11 cellular contexts compared by ENCODE assay signal in genomic region chr7:16484453-16485158, GRCh38. TPM values are rescaled to one million over a fixed set of nuclear protein-coding genes. Genes with fewer than 3 reads are reported as not detected.
DNase-seq lines count a peak whose midpoint lies in the region; ATAC-seq and TF ChIP-seq lines count a peak whose summit lies in the region.
"Had no signal": no experiment of that assay in that cellular context is flagged by ENCODE, and none has a peak within 500 bp of the region (broad histone marks: within the 10 kb centered on the region; RNA-seq: fewer than 3 reads in every experiment).

No MANE protein-coding gene starts in this region.

- CTCF ChIA-PET in mammary epithelial cell (lab: Charles Lee; ENCODE audit: low non-redundant PET) = no interaction called here

- in situ Hi-C loops in mammary epithelial cell (cut with MboI; ENCODE audit: low sequenced_read_pairs in 2 of 2) = no loop called here

- H3K4me1 ChIP-seq in mammary epithelial cell (ENCODE audit: insufficient read depth, low read length) (peaks cover 19% of the 10 kb centered on the region), mesenchymal stem cell (ENCODE audit: control insufficient read depth, insufficient read depth, low read depth, low read length) (peaks cover 2% of the 10 kb centered on the region), heart right ventricle (no peaks in the 10 kb centered on the region)
- H3K4me1 ChIP-seq: ascending aorta had no signal

- H3K79me1 ChIP-seq in mesenchymal stem cell (replicated peaks; ENCODE audit: low read length, poor library complexity, severe bottlenecking) = no peaks in the 10 kb centered on the region

- TF ChIP-seq CTCF in mammary epithelial cell (conservative IDR thresholded peaks at IDR 0.05 in 1 of 2, IDR thresholded peaks at IDR 0.05 in 1 of 2; ENCODE audit: extremely low read depth in 1 of 2, insufficient read depth in 1 of 2, low read depth in 1 of 2, low read length in 2 of 2) (no peak), heart right ventricle (IDR thresholded peaks at IDR 0.05) (no peak), osteocyte (IDR thresholded peaks at IDR 0.05) (no peak)

- no peaks in the 10 kb centered on the region for H3K36me3 Mint-ChIP-seq in natural killer cell treated with Interleukin-12 subunit alpha and Interleukin-12 subunit beta and Interleukin-15 and Interleukin-18, amount 100 ng/mL, for 72 hours
- H3K36me3 Mint-ChIP-seq in osteocyte (ENCODE audit: unreplicated experiment) = no peaks in the 10 kb centered on the region
- H3K36me3 Mint-ChIP-seq: CD4-positive, alpha-beta memory T cell had no signal

- H3K4ac ChIP-seq in mesenchymal stem cell (ENCODE audit: low read depth in 1 of 2, low read length in 2 of 2) = no peak overlapping the region

- no peak overlapping the region for H2BK5ac ChIP-seq in mesenchymal stem cell (ENCODE audit: low read depth, low read length, poor library complexity, severe bottlenecking)

- H3K14ac ChIP-seq in mesenchymal stem cell (ENCODE audit: low read length in 2 of 2) = no peak overlapping the region

- 25% methylated on average over 4 of the region's 4 CpGs for WGBS in mammary epithelial cell (ENCODE audit: low coverage, missing lambda C conversion rate)
- WGBS in mesenchymal stem cell = 51% methylated on average over 3 of the region's 4 CpGs
- whole genome bisulfite sequencing in heart right ventricle, 2 donors = 77 to 84% methylated on average over 4 of the region's 4 CpGs

- H3K27ac Mint-ChIP-seq in natural killer cell treated with Interleukin-12 subunit alpha and Interleukin-12 subunit beta and Interleukin-15 and Interleukin-18, amount 100 ng/mL, for 72 hours = no peak overlapping the region
- no peak overlapping the region for H3K27ac Mint-ChIP-seq in osteocyte (ENCODE audit: unreplicated experiment)
- H3K27ac Mint-ChIP-seq: CD4-positive, alpha-beta memory T cell had no signal

- H3K4me2 ChIP-seq in mammary epithelial cell (ENCODE audit: insufficient read depth, low read depth, low read length) (peak overlapping the region; percentile 64), mesenchymal stem cell (ENCODE audit: low read length, poor library complexity, severe bottlenecking) (no peak overlapping the region)

- H3K27me3 ChIP-seq in mammary epithelial cell (ENCODE audit: insufficient read depth, low read length) (no peaks in the 10 kb centered on the region), mesenchymal stem cell (ENCODE audit: control insufficient read depth in 1 of 2, insufficient read depth in 1 of 2, low read length in 2 of 2) (no peaks in the 10 kb centered on the region), heart right ventricle (no peaks in the 10 kb centered on the region)
- H3K27me3 ChIP-seq: ascending aorta had no signal

- H4K8ac ChIP-seq in mesenchymal stem cell (ENCODE audit: low read length) = no peak overlapping the region

- H3K18ac ChIP-seq in mesenchymal stem cell (ENCODE audit: low read depth in 1 of 2, low read length in 2 of 2) = no peak overlapping the region

- H3K9ac ChIP-seq in mammary epithelial cell (ENCODE audit: insufficient read depth, low read length) = peak overlapping the region; percentile 42
- H3K9ac ChIP-seq in mesenchymal stem cell (ENCODE audit: low read length) = no peak overlapping the region

- no peak for ATAC-seq in natural killer cell treated with Interleukin-12 subunit alpha and Interleukin-12 subunit beta and Interleukin-15 and Interleukin-18, amount 100 ng/mL, for 72 hours
- no peak for ATAC-seq in heart right ventricle

- H2BK12ac ChIP-seq in mesenchymal stem cell (ENCODE audit: low read length in 2 of 2) = no peak overlapping the region

- no peaks in the 10 kb centered on the region for H3K4me1 Mint-ChIP-seq in natural killer cell treated with Interleukin-12 subunit alpha and Interleukin-12 subunit beta and Interleukin-15 and Interleukin-18, amount 100 ng/mL, for 72 hours (ENCODE audit: low read depth in 2 of 2)
- H3K4me1 Mint-ChIP-seq in osteocyte (ENCODE audit: unreplicated experiment) = no peaks in the 10 kb centered on the region
- H3K4me1 Mint-ChIP-seq: CD4-positive, alpha-beta memory T cell had no signal

- H3K27ac ChIP-seq in mammary epithelial cell (ENCODE audit: insufficient read depth, low read depth, low read length) (peak overlapping the region; percentile 94), mesenchymal stem cell (ENCODE audit: low read length, poor library complexity, severe bottlenecking) (peak overlapping the region; percentile 17), heart right ventricle (no peak overlapping the region)
- H3K27ac ChIP-seq: ascending aorta had no signal

- BruUV-seq in mammary epithelial cell (replicated peaks; lab: Mats Ljungman, UMichigan) = no TSS peak

- H2BK120ac ChIP-seq in mesenchymal stem cell (ENCODE audit: low read depth, low read length) = no peak overlapping the region

- no peak overlapping the region for H3K4me3 ChIP-seq in mammary epithelial cell (replicated peaks in 1 of 3; ENCODE audit: insufficient read depth in 1 of 3, low read depth in 2 of 3, low read length in 3 of 3)
- H3K4me3 ChIP-seq in mesenchymal stem cell (ENCODE audit: insufficient read depth in 1 of 2, low read depth in 1 of 2, low read length in 2 of 2) = no peak overlapping the region
- H3K4me3 ChIP-seq in heart right ventricle = no peak overlapping the region
- H3K4me3 ChIP-seq: ascending aorta had no signal

- no peaks in the 10 kb centered on the region for H3K79me2 ChIP-seq in mammary epithelial cell (ENCODE audit: insufficient read depth, low read length)

- H4K20me1 ChIP-seq in mammary epithelial cell (ENCODE audit: insufficient read depth, low read length) = no peaks in the 10 kb centered on the region

- no peak overlapping the region for H3K23ac ChIP-seq in mesenchymal stem cell (ENCODE audit: low read length in 2 of 2)

- intact Hi-C loops in mammary epithelial cell (cut with micrococcal nuclease) (no loop called here), heart right ventricle (cut with DNase I) (no loop called here)

- no peak overlapping the region for H4K91ac ChIP-seq in mesenchymal stem cell (ENCODE audit: low read length)

- peaks cover 3 to 16% of the 10 kb centered on the region in 2 donors for H3K27me3 Mint-ChIP-seq in natural killer cell treated with Interleukin-12 subunit alpha and Interleukin-12 subunit beta and Interleukin-15 and Interleukin-18, amount 100 ng/mL, for 72 hours
- H3K27me3 Mint-ChIP-seq in osteocyte (ENCODE audit: unreplicated experiment) = no peaks in the 10 kb centered on the region

- H2AFZ ChIP-seq in mammary epithelial cell (ENCODE audit: low read depth, low read length) = peak overlapping the region; percentile 72
- no peak overlapping the region for H2AFZ ChIP-seq in mesenchymal stem cell (ENCODE audit: low read depth, low read length)

- H3K9me3 ChIP-seq in mammary epithelial cell (replicated peaks; ENCODE audit: insufficient read depth, low read length) (no peaks in the 10 kb centered on the region), mesenchymal stem cell (ENCODE audit: control insufficient read depth, low read length) (no peaks in the 10 kb centered on the region), heart right ventricle (no peaks in the 10 kb centered on the region)
- H3K9me3 ChIP-seq: ascending aorta had no signal

- dilution Hi-C loops in mammary epithelial cell (cut with HindIII; ENCODE audit: low sequenced_read_pairs) = no loop called here

- H2AK5ac ChIP-seq in mesenchymal stem cell (ENCODE audit: low read length, severe bottlenecking) = peak overlapping the region; percentile 6

- H2BK15ac ChIP-seq in mesenchymal stem cell (ENCODE audit: low read depth, poor library complexity, severe bottlenecking) = no peak overlapping the region

- H3K36me3 ChIP-seq in mammary epithelial cell (ENCODE audit: insufficient read depth, low read length) = no peaks in the 10 kb centered on the region
- no peaks in the 10 kb centered on the region for H3K36me3 ChIP-seq in mesenchymal stem cell (ENCODE audit: control insufficient read depth in 1 of 2, insufficient read depth in 2 of 2, low read depth in 1 of 2, low read length in 2 of 2)
- H3K36me3 ChIP-seq in heart right ventricle = no peaks in the 10 kb centered on the region
- H3K36me3 ChIP-seq: ascending aorta had no signal

- no peaks in the 10 kb centered on the region for H3K9me3 Mint-ChIP-seq in natural killer cell treated with Interleukin-12 subunit alpha and Interleukin-12 subunit beta and Interleukin-15 and Interleukin-18, amount 100 ng/mL, for 72 hours
- H3K9me3 Mint-ChIP-seq in osteocyte (ENCODE audit: unreplicated experiment) = no peaks in the 10 kb centered on the region
- H3K9me3 Mint-ChIP-seq: CD4-positive, alpha-beta memory T cell had no signal

- DNase-seq in ELR (ENCODE audit: low read depth) (peak; percentile 94), NCI-H345 (lab: John Stamatoyannopoulos, UW) (peak; percentile 29), mammary epithelial cell (peak; percentile 97), mesenchymal stem cell (peak; percentile 26), heart right ventricle (no peak), RKO (ENCODE audit: low spot score) (no peak), osteocyte (ENCODE audit: extremely low spot score, unreplicated experiment) (no peak)
- DNase-seq in natural killer cell treated with Interleukin-12 subunit alpha and Interleukin-12 subunit beta and Interleukin-15 and Interleukin-18, amount 100 ng/mL, for 72 hours (ENCODE audit: low spot score) = no peak
- DNase-seq: CD4-positive, alpha-beta memory T cell; NCI-H1694 treated with DMSO at 0.1 percent for 48 hours had no signal

- no peak overlapping the region for H3K4me3 Mint-ChIP-seq in natural killer cell treated with Interleukin-12 subunit alpha and Interleukin-12 subunit beta and Interleukin-15 and Interleukin-18, amount 100 ng/mL, for 72 hours
- no peak overlapping the region for H3K4me3 Mint-ChIP-seq in osteocyte (ENCODE audit: unreplicated experiment)
- H3K4me3 Mint-ChIP-seq: CD4-positive, alpha-beta memory T cell had no signal

RNA-seq across cellular contexts. Expression of gene SOSTDC1, which starts 19.1 kb away (rescaled TPM):
- total RNA-seq in mammary epithelial cell = 10 to 100 TPM in 1 of 2 donors, under 1 TPM in 1; 0.73 to 40.0 TPM
- polyA plus RNA-seq in mammary epithelial cell = 1.5 TPM
- polyA minus RNA-seq in mammary epithelial cell = not detected
- polyA plus RNA-seq in mesenchymal stem cell (2013, experiment 1 of 2) = not detected
- polyA plus RNA-seq in mesenchymal stem cell (2013, experiment 2 of 2) = not detected
- total RNA-seq in natural killer cell treated with Interleukin-12 subunit alpha and Interleukin-12 subunit beta and Interleukin-15 and Interleukin-18, amount 100 ng/mL, for 72 hours = not detected
- total RNA-seq in heart right ventricle = 1 to 10 TPM in 1 of 10 donors, under 1 TPM in 4, not detected in 5; 0.15 to 2.1 (median 0.17) TPM
- under 1 TPM; 0.22 to 0.37 TPM for polyA plus RNA-seq in heart right ventricle
- not detected in 2 replicates for total RNA-seq in osteocyte
- total RNA-seq: ascending aorta; CD4-positive, alpha-beta memory T cell had no signal
- polyA plus RNA-seq: CD4-positive, alpha-beta memory T cell had no signal

RNA-seq across cellular contexts. Expression of gene LRRC72, which starts 42.0 kb away (rescaled TPM):
- total RNA-seq in mammary epithelial cell (not detected), heart right ventricle (not detected), osteocyte (not detected in 2 replicates)
- polyA plus RNA-seq in mammary epithelial cell (not detected), heart right ventricle (not detected)
- not detected for polyA minus RNA-seq in mammary epithelial cell
- polyA plus RNA-seq in mesenchymal stem cell (2013, experiment 1 of 2) = not detected
- polyA plus RNA-seq in mesenchymal stem cell (2013, experiment 2 of 2) = not detected
- total RNA-seq in natural killer cell treated with Interleukin-12 subunit alpha and Interleukin-12 subunit beta and Interleukin-15 and Interleukin-18, amount 100 ng/mL, for 72 hours = not detected
- total RNA-seq: ascending aorta; CD4-positive, alpha-beta memory T cell had no signal
- polyA plus RNA-seq: CD4-positive, alpha-beta memory T cell had no signal

Comparison
In these comparisons a context has a peak if more than half of its experiments do, and no peak if none do; other contexts are left out.
1. DNase-seq: peak in ELR (single experiment), NCI-H345 (single experiment), mammary epithelial cell (single experiment) and mesenchymal stem cell (single experiment); none in natural killer cell treated with Interleukin-12 subunit alpha and Interleukin-12 subunit beta and Interleukin-15 and Interleukin-18, amount 100 ng/mL, for 72 hours (single experiment), heart right ventricle (0 of 2), RKO (single experiment) and osteocyte (single experiment).
2. H3K27ac ChIP-seq: peak in mammary epithelial cell (single experiment) and mesenchymal stem cell (single experiment); none in heart right ventricle (0 of 10).